Comparison of ENCODE assay signal across 24 cellular contexts in genomic region chr7:84916161-84916560, GRCh38.
"Had no signal": no experiment of that assay in that cellular context is flagged by ENCODE, and none has a peak within 500 bp of the region (broad histone marks: within the 10 kb centered on the region; RNA-seq: fewer than 3 reads in every experiment).

No MANE protein-coding gene starts in this region.

- H3K27ac ChIP-seq: epithelial cell of prostate, esophagus muscularis mucosa, gastrocnemius medialis, neutrophil, psoas muscle, skin epidermis, stomach, thoracic aorta, transverse colon had no signal

- H3K9me3 ChIP-seq: gastrocnemius medialis, psoas muscle, thoracic aorta, transverse colon had no signal

- H3K4me1 ChIP-seq: gastrocnemius medialis, psoas muscle, transverse colon had no signal

- H3K36me3 Mint-ChIP-seq: naive thymus-derived CD4-positive, alpha-beta T cell had no signal

- H3K27ac Mint-ChIP-seq: dendritic cell treated with granulocyte-macrophage colony-stimulating factor and Interleukin-4, amounts not matched to agents 40 ng/mL and 50 ng/mL, for 4 days; effector memory CD8-positive, alpha-beta T cell; immature natural killer cell; naive thymus-derived CD4-positive, alpha-beta T cell; nephron progenitor cell had no signal

- H3K4me1 Mint-ChIP-seq: immature natural killer cell; naive thymus-derived CD4-positive, alpha-beta T cell; nephron progenitor cell had no signal

- H3K27me3 ChIP-seq: esophagus muscularis mucosa, gastrocnemius medialis, neutrophil, stomach, transverse colon had no signal

- ATAC-seq: effector memory CD8-positive, alpha-beta T cell; gastrocnemius medialis; left ventricle myocardium superior; naive thymus-derived CD4-positive, alpha-beta T cell; psoas muscle; sciatic nerve had no signal

- DNase-seq: effector memory CD8-positive, alpha-beta T cell; gastrocnemius medialis; glutamatergic neuron; immature natural killer cell; left ventricle myocardium superior; mammary epithelial cell; naive thymus-derived CD4-positive, alpha-beta T cell; nephron progenitor cell; psoas muscle; retina; stimulated activated CD4-positive, alpha-beta T cell treated with anti-CD3 and anti-CD28 coated beads, Interleukin-12 subunit alpha, Interleukin-12 subunit beta, amount 100 ng/mL, for 4 hours; stimulated activated naive CD4-positive, alpha-beta T cell; stomach; substantia nigra; transverse colon had no signal

- H3K9me3 Mint-ChIP-seq: nephron progenitor cell had no signal

- H3K27me3 Mint-ChIP-seq: dendritic cell treated with granulocyte-macrophage colony-stimulating factor and Interleukin-4, amounts not matched to agents 40 ng/mL and 50 ng/mL, for 4 days; effector memory CD8-positive, alpha-beta T cell; naive thymus-derived CD4-positive, alpha-beta T cell had no signal

- H3K4me3 ChIP-seq: esophagus muscularis mucosa, gastrocnemius medialis, psoas muscle, skin epidermis, stomach, thoracic aorta, transverse colon had no signal

- FAIRE-seq: colon, keratinocyte had no signal

- H3K36me3 ChIP-seq: esophagus muscularis mucosa, gastrocnemius medialis, neutrophil, stomach, thoracic aorta, transverse colon had no signal

- H3K4me3 Mint-ChIP-seq: dendritic cell treated with granulocyte-macrophage colony-stimulating factor and Interleukin-4, amounts not matched to agents 40 ng/mL and 50 ng/mL, for 4 days; effector memory CD8-positive, alpha-beta T cell; immature natural killer cell; naive thymus-derived CD4-positive, alpha-beta T cell; nephron progenitor cell had no signal
